19 cellular contexts compared by ENCODE assay signal in genomic region chrX:141759238-141759637, GRCh38.
"Had no signal": no experiment of that assay in that cellular context is flagged by ENCODE, and none has a peak within 500 bp of the region (broad histone marks: within the 10 kb centered on the region; RNA-seq: fewer than 3 reads in every experiment).

No MANE protein-coding gene starts in this region.

- H3K27ac ChIP-seq: hepatocyte, left ventricle myocardium inferior, ovary, right atrium auricular region, skin epidermis, spleen, tibial nerve, uterus had no signal

- DNase-seq: islet precursor cell; left ventricle myocardium inferior; midbrain; mucosa of descending colon; naive thymus-derived CD4-positive, alpha-beta T cell; ovary; spleen; stimulated activated CD4-positive, alpha-beta T cell treated with anti-CD3 and anti-CD28 coated beads, Interleukin-4, amount 100 ng/mL, for 24 hours; stimulated activated naive CD4-positive, alpha-beta T cell; stimulated activated naive CD8-positive, alpha-beta T cell treated with anti-CD3 and anti-CD28 coated beads, Interleukin-15, amount 100 ng/mL, for 72 hours; substantia nigra; uterus had no signal

- H3K4me1 ChIP-seq: left ventricle myocardium inferior, right atrium auricular region, spleen, tibial nerve, uterus had no signal

- H3K27me3 ChIP-seq: hepatocyte, ovary, right atrium auricular region, spleen, tibial nerve, uterus had no signal

- H3K36me3 ChIP-seq: left ventricle myocardium inferior, ovary, right atrium auricular region, spleen, tibial nerve, uterus had no signal

- H3K4me2 ChIP-seq: hepatocyte had no signal

- ATAC-seq: mucosa of descending colon; naive thymus-derived CD4-positive, alpha-beta T cell; natural killer cell treated with Interleukin-12 subunit alpha and Interleukin-12 subunit beta and Interleukin-15 and Interleukin-18, amount 100 ng/mL, for 72 hours; sciatic nerve; stimulated activated effector memory CD8-positive, alpha-beta T cell treated with anti-CD3 and anti-CD28 coated beads, Interleukin-12 subunit alpha, Interleukin-12 subunit beta, amount 100 ng/mL, for 72 hours; stimulated activated naive CD8-positive, alpha-beta T cell treated with anti-CD3 and anti-CD28 coated beads, Interleukin-15, amount 100 ng/mL, for 72 hours had no signal

- H3K9me3 ChIP-seq: left ventricle myocardium inferior, ovary, right atrium auricular region, spleen, tibial nerve, uterus had no signal

- H3K79me2 ChIP-seq: hepatocyte had no signal

- H3K4me3 ChIP-seq: hepatocyte, left ventricle myocardium inferior, mucosa of descending colon, ovary, right atrium auricular region, skin epidermis, spleen, tibial nerve, uterus had no signal

- H2AFZ ChIP-seq: hepatocyte had no signal
